Comparison of ENCODE assay signal across 19 cellular contexts in genomic region chrX:95145848-95146540, GRCh38.
DNase-seq lines count a peak whose midpoint lies in the region; ATAC-seq and TF ChIP-seq lines count a peak whose summit lies in the region.
"Had no signal": no experiment of that assay in that cellular context is flagged by ENCODE, and none has a peak within 500 bp of the region (broad histone marks: within the 10 kb centered on the region; RNA-seq: fewer than 3 reads in every experiment).

No MANE protein-coding gene starts in this region.

- no peak overlapping the region for H2AFZ ChIP-seq in mammary epithelial cell (ENCODE audit: low read depth, low read length)

- no peaks in the 10 kb centered on the region for H3K9me3 ChIP-seq in HAP-1
- no peaks in the 10 kb centered on the region for H3K9me3 ChIP-seq in mammary epithelial cell (replicated peaks; ENCODE audit: insufficient read depth, low read length)
- H3K9me3 ChIP-seq: MG63, SK-N-SH had no signal

- H3K79me2 ChIP-seq in mammary epithelial cell (ENCODE audit: insufficient read depth, low read length) = no peaks in the 10 kb centered on the region

- ATAC-seq in GM18907 (IDR thresholded peaks at IDR 0.05; ENCODE audit: unreplicated experiment) (no peak), HG03432 (IDR thresholded peaks at IDR 0.05; ENCODE audit: unreplicated experiment) (no peak)
- ATAC-seq: CD8-positive, alpha-beta T cell had no signal

- H3K4me3 ChIP-seq in HAP-1 (no peak overlapping the region), NB4 (ENCODE audit: low read depth, low read length) (no peak overlapping the region), mammary epithelial cell (replicated peaks in 1 of 3; ENCODE audit: insufficient read depth in 1 of 3, low read depth in 2 of 3, low read length in 3 of 3) (no peak overlapping the region)
- H3K4me3 ChIP-seq: MG63 had no signal

- 51% methylated on average over 4 of the region's 4 CpGs for WGBS in mammary epithelial cell (ENCODE audit: low coverage, missing lambda C conversion rate)

- no peak overlapping the region for H3K4me2 ChIP-seq in mammary epithelial cell (ENCODE audit: insufficient read depth, low read depth, low read length)
- H3K4me2 ChIP-seq: KMS-11, SK-N-SH had no signal

- H4K20me1 ChIP-seq in mammary epithelial cell (ENCODE audit: insufficient read depth, low read length) = no peaks in the 10 kb centered on the region

- BruUV-seq in mammary epithelial cell (replicated peaks; lab: Mats Ljungman, UMichigan) = no TSS peak

- H3K4me1 ChIP-seq in HAP-1 (no peaks in the 10 kb centered on the region; the same call in none of the 2 replicates), mammary epithelial cell (ENCODE audit: insufficient read depth, low read length) (no peaks in the 10 kb centered on the region)

- DNase-seq in ELF-1 (ENCODE audit: low read depth, low spot score) (peak; percentile 72), HAP-1 (ENCODE audit: low spot score in 2 of 2) (peak; percentile 51 to 61), NB4 (ENCODE audit: low read depth) (peak; percentile 22), mammary epithelial cell (peak; percentile 3), activated T-cell treated with anti-CD3 and anti-CD28 coated beads for 4 hours (no peak)
- DNase-seq: CD8-positive, alpha-beta T cell; GF-D8; MG63; NCI-H1417 treated with DMSO at 0.1 percent for 48 hours; NCI-H2029; NCI-H2171 treated with DMSO at 0.1 percent for 48 hours; NCI-H446 treated with DMSO at 0.1 percent for 48 hours; NCI-H774; SK-N-SH; T-helper 1 cell; T1000 had no signal

- CTCF ChIA-PET in mammary epithelial cell (lab: Charles Lee; ENCODE audit: low non-redundant PET) = no interaction called here

- H3K27ac ChIP-seq in mammary epithelial cell (ENCODE audit: insufficient read depth, low read depth, low read length) = no peak overlapping the region
- H3K27ac ChIP-seq: KMS-11 had no signal

- dilution Hi-C loops in mammary epithelial cell (cut with HindIII; ENCODE audit: low sequenced_read_pairs) = no loop called here

- H3K36me3 ChIP-seq in HAP-1 (replicated peaks) = no peaks in the 10 kb centered on the region
- H3K36me3 ChIP-seq in mammary epithelial cell (ENCODE audit: insufficient read depth, low read length) = no peaks in the 10 kb centered on the region
- H3K36me3 ChIP-seq: MG63 had no signal

- no peak for TF ChIP-seq POLR2A in NB4 (IDR thresholded peaks at IDR 0.05; ENCODE audit: extremely low read depth, insufficient read length)

- H3K27me3 ChIP-seq in HAP-1 (ENCODE audit: low read depth) = no peaks in the 10 kb centered on the region
- no peaks in the 10 kb centered on the region for H3K27me3 ChIP-seq in mammary epithelial cell (ENCODE audit: insufficient read depth, low read length)
- H3K27me3 ChIP-seq: MG63 had no signal

- intact Hi-C loops in mammary epithelial cell (cut with micrococcal nuclease) = no loop called here

- TF ChIP-seq CTCF in NB4 (IDR thresholded peaks at IDR 0.05; ENCODE audit: low read depth, low read length) = peak; percentile 7
- TF ChIP-seq CTCF in mammary epithelial cell (conservative IDR thresholded peaks at IDR 0.05 in 1 of 2, IDR thresholded peaks at IDR 0.05 in 1 of 2; ENCODE audit: extremely low read depth in 1 of 2, insufficient read depth in 1 of 2, low read depth in 1 of 2, low read length in 2 of 2) = peak in 1 of 2 donors; percentile 45

- H3K9ac ChIP-seq in mammary epithelial cell (ENCODE audit: insufficient read depth, low read length) = no peak overlapping the region
- H3K9ac ChIP-seq: KMS-11, SK-N-SH had no signal

- in situ Hi-C loops in HAP-1 (cut with MboI; ENCODE audit: low sequenced_read_pairs) = no loop called here
- in situ Hi-C loops in mammary epithelial cell (cut with MboI; ENCODE audit: low sequenced_read_pairs in 2 of 2) = no loop called here
